14 cellular contexts compared by ENCODE assay signal in genomic region chr18:75226956-75227316, GRCh38. TPM values are rescaled to one million over a fixed set of nuclear protein-coding genes. Genes with fewer than 3 reads are reported as not detected.
DNase-seq lines count a peak whose midpoint lies in the region; ATAC-seq, FAIRE-seq and TF ChIP-seq lines count a peak whose summit lies in the region.
"Had no signal": no experiment of that assay in that cellular context is flagged by ENCODE, and none has a peak within 500 bp of the region (broad histone marks: within the 10 kb centered on the region; RNA-seq: fewer than 3 reads in every experiment).

No MANE protein-coding gene starts in this region.

- 76% methylated on average over 2 of the region's 5 CpGs for WGBS in HepG2 (ENCODE audit: low lambda C conversion rate)
- 37 to 50% (median 43%) methylated on average over 5 of the region's 5 CpGs for WGBS in spleen, 5 donors

- H3K9me3 Mint-ChIP-seq in brain = no peaks in the 10 kb centered on the region

- CTCF ChIA-PET in HepG2 (lab: Yijun Ruan, JAX; ENCODE audit: low intra/inter-chr PET ratio, low total read pairs) (no interaction called here), PC-9 (lab: Charles Lee) (no interaction called here)

- H2AFZ ChIP-seq in HepG2 (ENCODE audit: low read length) = no peak overlapping the region
- H2AFZ ChIP-seq in PC-9 = no peak overlapping the region

- no peaks in the 10 kb centered on the region for H3K27me3 Mint-ChIP-seq in brain

- no peaks in the 10 kb centered on the region for H3K9me3 ChIP-seq in HepG2 (ENCODE audit: low read length)
- no peaks in the 10 kb centered on the region for H3K9me3 ChIP-seq in spleen
- H3K9me3 ChIP-seq in PC-9 (ENCODE audit: insufficient read depth, low read depth) = no peaks in the 10 kb centered on the region
- H3K9me3 ChIP-seq: SJCRH30 had no signal

- ATAC-seq in HepG2 = peak; percentile 38; the same call in 2 of the 3 replicates
- ATAC-seq in GM21526 (IDR thresholded peaks at IDR 0.05; ENCODE audit: low FRiP score, unreplicated experiment) = no peak

- TF ChIP-seq CTCF in brain (conservative IDR thresholded peaks at IDR 0.05) = no peak
- TF ChIP-seq CTCF in HepG2 (CRISPR knock-in tag; IDR thresholded peaks at IDR 0.05) = no peak
- TF ChIP-seq CTCF in spleen (IDR thresholded peaks at IDR 0.05 in 8 of 11, conservative IDR thresholded peaks at IDR 0.05 in 3 of 11) = no peak
- TF ChIP-seq CTCF in PC-9 (conservative IDR thresholded peaks at IDR 0.05) = no peak

- H3K36me3 ChIP-seq in HepG2 (replicated peaks in 1 of 2; ENCODE audit: control insufficient read depth in 1 of 2, insufficient read depth in 2 of 2, low read length in 2 of 2) (0 out of 5 replicates have a peak, but pooled peaks cover 0 to 3% of the 10 kb centered on the region in 2 experiments), spleen (no peaks in the 10 kb centered on the region), PC-9 (ENCODE audit: low read depth) (no peaks in the 10 kb centered on the region)
- H3K36me3 ChIP-seq: SJCRH30 had no signal

- H3K4me3 ChIP-seq in HepG2 (replicated peaks in 1 of 3; ENCODE audit: insufficient read depth in 1 of 3, low read depth in 2 of 3, low read length in 3 of 3) (peak overlapping the region in 2 of 3 experiments; percentile 23 to 41; a peak in 3 of 6 replicates), spleen (peak overlapping the region in 3 of 8 donors; percentile 7 to 33 (median 12)), PC-9 (no peak overlapping the region)
- H3K4me3 ChIP-seq: SJCRH30 had no signal

- H4K20me1 ChIP-seq in HepG2 (ENCODE audit: insufficient read depth, low read length) (0 out of 2 replicates have a peak, but pooled peaks cover 4% of the 10 kb centered on the region), PC-9 (ENCODE audit: insufficient read depth) (no peaks in the 10 kb centered on the region)

- POLR2A ChIA-PET in HepG2 (lab: Yijun Ruan, JAX) = no interaction called here
- POLR2A ChIA-PET in PC-9 (lab: Charles Lee; ENCODE audit: unreplicated experiment) = no interaction called here

- H3K36me3 Mint-ChIP-seq in brain = peaks cover 21% of the 10 kb centered on the region

- in situ Hi-C loops in HepG2 (cut with HindIII; ENCODE audit: extremely low pct_ligation_motif_present, low pct_unique_long_range_greater_than_20kb) = no loop called here

- DNase-seq in ELR (ENCODE audit: low read depth) (peak; percentile 5), HepG2 (ENCODE audit: low spot score) (no peak), spleen (no peak), PC-9 (no peak), NCI-H1694 treated with DMSO at 0.1 percent for 48 hours (lab: John Stamatoyannopoulos, UW) (no peak), EL (no peak)
- DNase-seq: activated CD4-positive, alpha-beta T cell treated with anti-CD3 and anti-CD28 coated beads, Interleukin-2, amount 50 U/mL, for 1 hour; anterior cingulate cortex; Karpas-422; naive B cell; NCI-H446 treated with DMSO at 0.1 percent for 48 hours; SJCRH30 had no signal

- no peaks in the 10 kb centered on the region for H3K9me2 ChIP-seq in PC-9 (ENCODE audit: insufficient read depth)

- FAIRE-seq in HepG2 (lab: Jason Lieb, UNC) = no peak

- TF ChIP-seq POLR2A in HepG2 (IDR thresholded peaks at IDR 0.05; ENCODE audit: insufficient read depth in 1 of 2, low read depth in 2 of 2, low read length in 2 of 2) (no peak), spleen (IDR thresholded peaks at IDR 0.05) (no peak)

- peak overlapping the region; percentile 40; the same call in 1 of the 2 replicates for H3K9ac ChIP-seq in HepG2 (ENCODE audit: insufficient read depth, low read depth, low read length)

- no peak for TF ChIP-seq EP300 in HepG2 (IDR thresholded peaks at IDR 0.05; ENCODE audit: low read depth in 2 of 2, low read length in 2 of 2)
- no peak for TF ChIP-seq EP300 in HepG2 (CRISPR knock-in tag; IDR thresholded peaks at IDR 0.05; ENCODE audit: borderline replicate concordance)

- H3K4me2 ChIP-seq in HepG2 (ENCODE audit: low read depth, low read length) (peak overlapping the region; percentile 62), PC-9 (no peak overlapping the region)

- H3K4me3 Mint-ChIP-seq in brain = peak overlapping the region; percentile 71 to 86 (median 80)

- no peak for TF ChIP-seq RAD21 in HepG2 (CRISPR knock-in tag; IDR thresholded peaks at IDR 0.05)

- peaks cover 89% of the 10 kb centered on the region for H3K4me1 Mint-ChIP-seq in brain

- no peaks in the 10 kb centered on the region for H3F3A ChIP-seq in PC-9 (ENCODE audit: insufficient read depth, low read depth)

- peaks cover 5% of the 10 kb centered on the region for H3K79me2 ChIP-seq in HepG2 (ENCODE audit: insufficient read depth, low read length)
- H3K79me2 ChIP-seq in PC-9 (ENCODE audit: low read depth) = no peaks in the 10 kb centered on the region

- H3K27ac Mint-ChIP-seq in brain = peak overlapping the region in 4 of 5 experiments; percentile 92 to 97 (median 94)

- H3K27me3 ChIP-seq in HepG2 (ENCODE audit: control insufficient read depth in 1 of 2, insufficient read depth in 2 of 2, low read length in 2 of 2) (no peaks in the 10 kb centered on the region), spleen (replicated peaks in 1 of 7) (no peaks in the 10 kb centered on the region), PC-9 (ENCODE audit: insufficient read depth, low read depth) (no peaks in the 10 kb centered on the region)
- H3K27me3 ChIP-seq: SJCRH30 had no signal

- intact Hi-C loops in HepG2 (cut with micrococcal nuclease; ENCODE audit: unreplicated experiment) = no loop called here
- intact Hi-C loops in spleen (cut with DNase I; ENCODE audit: low total_unique reads) = no loop called here
- intact Hi-C loops in PC-9 (cut with micrococcal nuclease; ENCODE audit: unreplicated experiment) = no loop called here

- H3K27ac ChIP-seq in HepG2 (ENCODE audit: extremely low read length, insufficient read depth, low read length) = peak overlapping the region; percentile 11
- peak overlapping the region in 5 of 8 donors; percentile 5 to 60 (median 52) for H3K27ac ChIP-seq in spleen
- H3K27ac ChIP-seq in PC-9 = no peak overlapping the region
- H3K27ac ChIP-seq: SJCRH30 had no signal

- H3K4me1 ChIP-seq in HepG2 (ENCODE audit: insufficient read depth, low read length) = peaks cover 46% of the 10 kb centered on the region
- peaks cover 6 to 98% (median 52%) of the 10 kb centered on the region in 6 donors for H3K4me1 ChIP-seq in spleen
- no peaks in the 10 kb centered on the region for H3K4me1 ChIP-seq in PC-9 (replicated peaks; ENCODE audit: insufficient read depth)
- H3K4me1 ChIP-seq: SJCRH30 had no signal

- BruUV-seq in HepG2 (replicated peaks; lab: Mats Ljungman, UMichigan) (no TSS peak), PC-9 (replicated peaks; lab: Mats Ljungman, UMichigan) (no TSS peak)

RNA-seq across cellular contexts. Expression of gene TSHZ1, which starts 16.3 kb away (rescaled TPM):
- 35.6 TPM for polyA plus RNA-seq in brain (ENCODE audit: insufficient read depth, low read depth, low replicate concordance)
- total RNA-seq in HepG2 (2016; rRNA removed; fragmentation: Illumina TruSeq; extraction: Trizol) = 2.5 and 2.6 TPM in 2 replicates
- 0.20 and 0.35 TPM in 2 replicates for total RNA-seq in HepG2 (2016; cell fraction: cytosol; rRNA removed; fragmentation: Illumina TruSeq; extraction: Trizol; ENCODE audit: low read depth)
- 2.1 and 2.4 TPM in 2 replicates for total RNA-seq in HepG2 (2016; cell fraction: insoluble cytoplasmic fraction; rRNA removed; fragmentation: Illumina TruSeq; extraction: Trizol)
- total RNA-seq in HepG2 (2016; cell fraction: membrane; rRNA removed; fragmentation: Illumina TruSeq; extraction: Trizol) = 1.5 and 1.6 TPM in 2 replicates
- total RNA-seq in HepG2 (2016; cell fraction: nucleus; rRNA removed; fragmentation: Illumina TruSeq; extraction: Trizol) = 2.9 and 3.6 TPM in 2 replicates
- polyA plus RNA-seq in HepG2 (2011; rRNA removed) = 2.4 and 2.7 TPM in 2 replicates
- 1.7 and 1.8 TPM in 2 replicates for polyA plus RNA-seq in HepG2 (2011; cell fraction: cytosol; rRNA removed)
- 3.2 and 3.4 TPM in 2 replicates for polyA plus RNA-seq in HepG2 (2011; cell fraction: nucleus; rRNA removed)
- 4.3 and 4.7 TPM in 2 replicates for polyA plus RNA-seq in HepG2 (2012)
- 0.17 and 0.18 TPM in 2 replicates for polyA plus RNA-seq in HepG2 (2016; cell fraction: cytosol; fragmentation: Illumina TruSeq; extraction: Trizol; ENCODE audit: low read depth)
- polyA plus RNA-seq in HepG2 (2016; cell fraction: insoluble cytoplasmic fraction; fragmentation: Illumina TruSeq; extraction: Trizol; ENCODE audit: low read depth) = 2.9 and 3.5 TPM in 2 replicates
- 0.81 and 1.0 TPM in 2 replicates for polyA plus RNA-seq in HepG2 (2016; cell fraction: membrane; fragmentation: Illumina TruSeq; extraction: Trizol; ENCODE audit: low read depth)
- polyA plus RNA-seq in HepG2 (2016; cell fraction: nucleus; fragmentation: Illumina TruSeq; extraction: Trizol; ENCODE audit: insufficient read depth, low read depth) = 3.8 and 3.9 TPM in 2 replicates
- polyA minus RNA-seq in HepG2 (2011; rRNA and poly(A)+ RNA removed; ENCODE audit: low replicate concordance) = 4.9 and 6.5 TPM in 2 replicates
- polyA minus RNA-seq in HepG2 (2011; cell fraction: cytosol; rRNA and poly(A)+ RNA removed) = 4.2 and 4.7 TPM in 2 replicates
- 4.4 and 4.8 TPM in 2 replicates for polyA minus RNA-seq in HepG2 (2011; cell fraction: nucleus; rRNA and poly(A)+ RNA removed)
- 10 to 100 TPM; 14.9 to 26.4 (median 19.7) TPM for total RNA-seq in spleen
- 1 to 10 TPM; 4.1 to 6.1 (median 4.2) TPM for polyA plus RNA-seq in spleen
- total RNA-seq in PC-9 (2021) = 6.5 and 7.4 TPM in 2 replicates

RNA-seq across cellular contexts. Expression of gene PTGR3, which starts 18.0 kb away (rescaled TPM):
- 30.8 TPM for polyA plus RNA-seq in brain (ENCODE audit: insufficient read depth, low read depth, low replicate concordance)
- total RNA-seq in HepG2 (2016; rRNA removed; fragmentation: Illumina TruSeq; extraction: Trizol) = 11.5 and 13.3 TPM in 2 replicates
- 3.0 and 3.5 TPM in 2 replicates for total RNA-seq in HepG2 (2016; cell fraction: cytosol; rRNA removed; fragmentation: Illumina TruSeq; extraction: Trizol; ENCODE audit: low read depth)
- 12.0 and 13.7 TPM in 2 replicates for total RNA-seq in HepG2 (2016; cell fraction: insoluble cytoplasmic fraction; rRNA removed; fragmentation: Illumina TruSeq; extraction: Trizol)
- 9.5 and 11.7 TPM in 2 replicates for total RNA-seq in HepG2 (2016; cell fraction: membrane; rRNA removed; fragmentation: Illumina TruSeq; extraction: Trizol)
- total RNA-seq in HepG2 (2016; cell fraction: nucleus; rRNA removed; fragmentation: Illumina TruSeq; extraction: Trizol) = 6.0 and 7.5 TPM in 2 replicates
- 23.5 and 25.3 TPM in 2 replicates for polyA plus RNA-seq in HepG2 (2011; rRNA removed)
- 17.8 and 19.5 TPM in 2 replicates for polyA plus RNA-seq in HepG2 (2011; cell fraction: cytosol; rRNA removed)
- 21.7 and 25.8 TPM in 2 replicates for polyA plus RNA-seq in HepG2 (2011; cell fraction: nucleus; rRNA removed)
- polyA plus RNA-seq in HepG2 (2012) = 16.2 and 18.2 TPM in 2 replicates
- polyA plus RNA-seq in HepG2 (2016; cell fraction: cytosol; fragmentation: Illumina TruSeq; extraction: Trizol; ENCODE audit: low read depth) = 5.8 and 8.4 TPM in 2 replicates
- polyA plus RNA-seq in HepG2 (2016; cell fraction: insoluble cytoplasmic fraction; fragmentation: Illumina TruSeq; extraction: Trizol; ENCODE audit: low read depth) = 18.6 and 22.2 TPM in 2 replicates
- 12.0 and 13.4 TPM in 2 replicates for polyA plus RNA-seq in HepG2 (2016; cell fraction: membrane; fragmentation: Illumina TruSeq; extraction: Trizol; ENCODE audit: low read depth)
- polyA plus RNA-seq in HepG2 (2016; cell fraction: nucleus; fragmentation: Illumina TruSeq; extraction: Trizol; ENCODE audit: insufficient read depth, low read depth) = 11.7 and 16.0 TPM in 2 replicates
- polyA minus RNA-seq in HepG2 (2011; rRNA and poly(A)+ RNA removed; ENCODE audit: low replicate concordance) = 91.8 and 99.6 TPM in 2 replicates
- polyA minus RNA-seq in HepG2 (2011; cell fraction: cytosol; rRNA and poly(A)+ RNA removed) = 14.5 and 19.7 TPM in 2 replicates
- 23.2 and 33.2 TPM in 2 replicates for polyA minus RNA-seq in HepG2 (2011; cell fraction: nucleus; rRNA and poly(A)+ RNA removed)
- total RNA-seq in spleen = 10 to 100 TPM; 23.6 to 43.8 (median 36.7) TPM
- 10 to 100 TPM; 11.1 to 16.8 (median 12.3) TPM for polyA plus RNA-seq in spleen
- 36.6 and 38.4 TPM in 2 replicates for total RNA-seq in PC-9 (2021)
